14 cellular contexts compared by ENCODE assay signal in the genomic region with DNA sequence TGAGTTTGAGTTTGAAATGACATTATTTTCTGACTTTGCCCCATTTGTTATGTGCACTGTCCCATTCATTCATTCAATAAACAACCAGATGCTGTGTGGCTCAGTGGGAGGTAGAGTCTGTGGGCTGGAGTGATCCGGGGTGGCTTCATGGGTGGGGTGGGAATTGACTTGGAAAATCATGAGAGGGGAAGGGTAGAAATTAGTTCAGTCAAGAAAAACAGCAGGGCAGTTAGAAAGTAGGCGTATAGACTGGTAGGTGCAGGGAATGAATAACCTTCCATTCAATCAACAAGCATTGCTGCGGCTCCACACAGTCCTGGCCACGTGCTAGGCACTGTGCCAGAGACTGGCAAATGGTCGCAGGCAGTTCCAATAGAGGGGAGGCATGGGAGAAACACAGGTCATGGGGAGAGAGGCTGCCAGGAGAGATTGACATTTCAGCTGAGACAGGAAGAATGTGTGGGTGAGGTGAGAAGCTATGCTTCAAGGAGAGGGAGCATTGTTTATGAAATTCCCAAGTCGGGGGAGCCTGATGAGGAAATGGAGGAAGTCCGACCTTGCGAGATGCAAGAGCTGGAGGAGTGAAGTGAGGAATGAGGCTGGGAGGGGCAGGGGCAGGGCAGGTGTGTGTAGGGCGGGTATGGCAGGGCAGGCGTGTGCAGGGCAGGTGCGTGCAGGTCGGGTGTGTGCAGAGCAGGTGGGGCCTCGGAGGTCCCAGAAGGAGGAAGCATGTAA. TPM values are rescaled to one million over a fixed set of nuclear protein-coding genes. Genes with fewer than 3 reads are reported as not detected.
A peak's percentile ranks its signal among the peaks of the same experiment; 100 is the strongest.
DNase-seq lines count a peak whose midpoint lies in the region; ATAC-seq and TF ChIP-seq lines count a peak whose summit lies in the region.
"Had no signal": no experiment of that assay in that cellular context is flagged by ENCODE, and none has a peak within 500 bp of the region (broad histone marks: within the 10 kb centered on the region; RNA-seq: fewer than 3 reads in every experiment).

No MANE protein-coding gene starts in this region.

- H3K4me1 ChIP-seq in colonic mucosa (no peaks in the 10 kb centered on the region), stomach (peaks cover 13 to 50% (median 26%) of the 10 kb centered on the region in 4 donors), suprapubic skin (peaks cover 10% of the 10 kb centered on the region)
- H3K4me1 ChIP-seq: vagina had no signal

- WGBS in stomach, 5 donors = 23 to 37% (median 35%) methylated on average over 13 of the region's 13 CpGs
- 43% methylated on average over 13 of the region's 13 CpGs for WGBS in suprapubic skin

- DNase-seq in NCI-H2196 (lab: John Stamatoyannopoulos, UW; ENCODE audit: unreplicated experiment) = peak; percentile 39
- DNase-seq in NCI-H2196 treated with DMSO at 0.1 percent for 48 hours (lab: John Stamatoyannopoulos, UW; ENCODE audit: unreplicated experiment) = no peak
- DNase-seq in colonic mucosa = peak; percentile 94
- DNase-seq in kidney epithelial cell (ENCODE audit: low read depth) = peak; percentile 23
- DNase-seq in stomach = peak; percentile 78
- DNase-seq in suprapubic skin (ENCODE audit: low spot score in 2 of 2) = no peak
- DNase-seq in stimulated activated CD4-positive, alpha-beta T cell treated with anti-CD3 and anti-CD28 coated beads, Interleukin-2, amount 100 ng/mL, for 24 hours = no peak
- DNase-seq: activated CD4-positive, alpha-beta T cell treated with anti-CD3 and anti-CD28 coated beads, Interleukin-2, amount 50 U/mL, for 1 hour; brain microvascular endothelial cell; naive thymus-derived CD8-positive, alpha-beta T cell; NCI-H1694 had no signal

- no peak for TF ChIP-seq EP300 in stomach (IDR thresholded peaks at IDR 0.05)
- no peak for TF ChIP-seq EP300 in suprapubic skin (IDR thresholded peaks at IDR 0.05)

- intact Hi-C loops in colonic mucosa (cut with DNase I) = loop anchor here (5.0 kb wide), 1 partner anchor 47 kb away; no protein-coding TSS in a partner anchor
- intact Hi-C loops in stomach (cut with DNase I; ENCODE audit: low total_unique reads) = no loop called here

- TF ChIP-seq POLR2A in stomach (IDR thresholded peaks at IDR 0.05) (no peak), suprapubic skin (IDR thresholded peaks at IDR 0.05) (no peak)

- no peak overlapping the region for H3K4me3 ChIP-seq in colonic mucosa
- no peak overlapping the region for H3K4me3 ChIP-seq in kidney epithelial cell (ENCODE audit: low read depth, low read length)
- no peak overlapping the region for H3K4me3 ChIP-seq in stomach
- H3K4me3 ChIP-seq in suprapubic skin = no peak overlapping the region
- H3K4me3 ChIP-seq: vagina had no signal

- H3K9ac ChIP-seq in colonic mucosa (ENCODE audit: low read depth in 2 of 2, low read length in 2 of 2) = peak overlapping the region in 1 of 2 donors; percentile 69

- H3K36me3 ChIP-seq in colonic mucosa (no peaks in the 10 kb centered on the region), kidney epithelial cell (ENCODE audit: control insufficient read depth, insufficient read depth, low read length) (no peaks in the 10 kb centered on the region), stomach (no peaks in the 10 kb centered on the region), suprapubic skin (no peaks in the 10 kb centered on the region)
- H3K36me3 ChIP-seq: brain microvascular endothelial cell, vagina had no signal

- TF ChIP-seq CTCF in colonic mucosa (IDR thresholded peaks at IDR 0.05) (no peak), kidney epithelial cell (IDR thresholded peaks at IDR 0.05; ENCODE audit: insufficient read depth, low read length, poor library complexity, severe bottlenecking) (no peak), stomach (IDR thresholded peaks at IDR 0.05) (no peak), suprapubic skin (IDR thresholded peaks at IDR 0.05) (no peak)

- H3K9me3 ChIP-seq in colonic mucosa = no peaks in the 10 kb centered on the region
- no peaks in the 10 kb centered on the region for H3K9me3 ChIP-seq in stomach
- no peaks in the 10 kb centered on the region for H3K9me3 ChIP-seq in suprapubic skin
- H3K9me3 ChIP-seq: vagina had no signal

- H3K27me3 ChIP-seq in colonic mucosa (no peaks in the 10 kb centered on the region), kidney epithelial cell (ENCODE audit: control insufficient read depth, insufficient read depth, low read length) (peaks cover 2% of the 10 kb centered on the region), stomach (no peaks in the 10 kb centered on the region), suprapubic skin (no peaks in the 10 kb centered on the region)
- H3K27me3 ChIP-seq: brain microvascular endothelial cell, vagina had no signal

- H3K27ac ChIP-seq in colonic mucosa (peak overlapping the region; percentile 89), stomach (peak overlapping the region; percentile 64 to 87 (median 81)), suprapubic skin (no peak overlapping the region)
- H3K27ac ChIP-seq: brain microvascular endothelial cell, vagina had no signal

- ATAC-seq in HG02571 (IDR thresholded peaks at IDR 0.05; ENCODE audit: unreplicated experiment) = no peak
- ATAC-seq: activated T-helper 17 cell treated with anti-CD3 and anti-CD28 coated beads, Interleukin-2, amount 50 U/mL, for 72 hours; naive thymus-derived CD8-positive, alpha-beta T cell had no signal

RNA-seq across cellular contexts. Expression of a gene that starts 54.5 kb away (rescaled TPM):
- total RNA-seq in colonic mucosa = 10 to 100 TPM; 13.9 to 41.8 TPM
- total RNA-seq in kidney epithelial cell = 0.38 and 0.68 TPM in 2 replicates
- total RNA-seq in stomach = 10 to 100 TPM in 3 of 5 donors, 1 to 10 TPM in 2; 4.1 to 59.7 (median 17.1) TPM
- polyA plus RNA-seq in stomach = 1 to 10 TPM; 1.2 to 2.4 (median 1.7) TPM
- 10 to 100 TPM; 13.7 to 21.7 (median 17.7) TPM for total RNA-seq in suprapubic skin

Comparison
In these comparisons a context has a peak if more than half of its experiments do, and no peak if none do; other contexts are left out.
1. DNase-seq: peak in NCI-H2196 (single experiment), colonic mucosa (single experiment), kidney epithelial cell (single experiment) and stomach (single experiment); none in NCI-H2196 treated with DMSO at 0.1 percent for 48 hours (single experiment), suprapubic skin (0 of 2) and stimulated activated CD4-positive, alpha-beta T cell treated with anti-CD3 and anti-CD28 coated beads, Interleukin-2, amount 100 ng/mL, for 24 hours (0 of 2).